Comparison of ENCODE assay signal across 29 cellular contexts in the genomic region with DNA sequence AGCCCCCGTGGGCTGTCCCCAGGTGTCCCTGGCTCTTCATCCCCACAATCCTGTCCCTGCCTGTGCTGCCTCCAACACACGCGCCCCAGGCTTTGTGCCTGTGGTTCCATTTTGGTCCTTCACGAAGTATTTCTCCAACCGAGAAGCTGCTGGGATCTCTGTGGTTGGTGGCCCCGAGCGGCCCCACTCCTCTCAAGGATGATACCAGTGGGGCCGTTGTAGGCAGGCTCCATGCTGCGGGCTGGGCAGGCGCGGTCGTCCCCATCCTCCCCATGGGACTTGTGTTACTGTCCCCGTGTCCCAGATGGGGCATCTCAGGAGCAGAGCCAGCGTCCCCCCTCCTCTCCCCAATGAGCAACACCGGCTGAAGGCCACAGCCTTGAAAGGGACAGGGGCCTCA. TPM values are rescaled to one million over a fixed set of nuclear protein-coding genes. Genes with fewer than 3 reads are reported as not detected.
"Had no signal": no experiment of that assay in that cellular context is flagged by ENCODE, and none has a peak within 500 bp of the region (broad histone marks: within the 10 kb centered on the region; RNA-seq: fewer than 3 reads in every experiment).

No MANE protein-coding gene starts in this region.

- H3K27me3 ChIP-seq: left lung, right lobe of liver, thyroid gland, upper lobe of right lung had no signal

- H3K4me1 Mint-ChIP-seq: endodermal cell had no signal

- H3K36me3 Mint-ChIP-seq: activated naive CD4-positive, alpha-beta T cell treated with anti-CD3 and anti-CD28 coated beads, Interleukin-2, amount 50 U/mL, for 72 hours; natural killer cell treated with Interleukin-12 subunit alpha and Interleukin-12 subunit beta and Interleukin-15 and Interleukin-18, amount 100 ng/mL, for 72 hours had no signal

- H3K4me3 ChIP-seq: left lung, mucosa of descending colon, right lobe of liver, thyroid gland, upper lobe of right lung had no signal

- H3K27me3 Mint-ChIP-seq: central memory CD8-positive, alpha-beta T cell; stimulated activated naive CD8-positive, alpha-beta T cell treated with anti-CD3 and anti-CD28 coated beads, Interleukin-15, amount 100 ng/mL, for 72 hours had no signal

- DNase-seq: activated CD4-positive, alpha-beta T cell treated with anti-CD3 and anti-CD28 coated beads for 4 hours; activated CD4-positive, alpha-beta T cell treated with anti-CD3 and anti-CD28 coated beads, Interleukin-2, amount 50 U/mL, for 4 hours; activated naive CD4-positive, alpha-beta T cell; activated T-cell treated with anti-CD3 and anti-CD28 coated beads for 4 hours; activated T-cell treated with anti-CD3 and anti-CD28 coated beads, Interleukin-2, amount 50 U/mL, for 72 hours; anterior cingulate cortex; endodermal cell; foreskin fibroblast; head of caudate nucleus; hippocampal formation; right lobe of liver; stimulated activated CD4-positive, alpha-beta T cell treated with anti-CD3 and anti-CD28 coated beads, Interleukin-4, amount 100 ng/mL, for 24 hours; stimulated activated naive CD8-positive, alpha-beta T cell treated with anti-CD3 and anti-CD28 coated beads, Interleukin-15, amount 100 ng/mL, for 72 hours; substantia nigra; T-helper 9 cell; thyroid gland; upper lobe of right lung had no signal

- H3K27ac Mint-ChIP-seq: activated naive CD4-positive, alpha-beta T cell treated with anti-CD3 and anti-CD28 coated beads, Interleukin-2, amount 50 U/mL, for 72 hours; activated T-cell treated with anti-CD3 and anti-CD28 coated beads, Interleukin-2, amount 50 U/mL, for 72 hours; dendritic cell treated with granulocyte-macrophage colony-stimulating factor and Interleukin-4, amounts not matched to agents 40 ng/mL and 50 ng/mL, for 4 days; endodermal cell; natural killer cell treated with Interleukin-12 subunit alpha and Interleukin-12 subunit beta and Interleukin-15 and Interleukin-18, amount 100 ng/mL, for 72 hours; stimulated activated effector memory CD8-positive, alpha-beta T cell treated with anti-CD3 and anti-CD28 coated beads, Interleukin-12 subunit alpha, Interleukin-12 subunit beta, amount 100 ng/mL, for 72 hours had no signal

- ATAC-seq: activated naive CD4-positive, alpha-beta T cell treated with anti-CD3 and anti-CD28 coated beads, Interleukin-2, amount 50 U/mL, for 72 hours; activated T-cell treated with anti-CD3 and anti-CD28 coated beads, Interleukin-2, amount 50 U/mL, for 72 hours; esophagus mucosa; left lung; mucosa of descending colon; natural killer cell treated with Interleukin-12 subunit alpha and Interleukin-12 subunit beta and Interleukin-15 and Interleukin-18, amount 100 ng/mL, for 72 hours; right lobe of liver; stimulated activated effector memory CD8-positive, alpha-beta T cell treated with anti-CD3 and anti-CD28 coated beads, Interleukin-12 subunit alpha, Interleukin-12 subunit beta, amount 100 ng/mL, for 72 hours; stimulated activated naive CD8-positive, alpha-beta T cell treated with anti-CD3 and anti-CD28 coated beads, Interleukin-15, amount 100 ng/mL, for 72 hours; upper lobe of right lung had no signal

- H3K27ac ChIP-seq: left lung, right lobe of liver, thyroid gland, upper lobe of right lung, VCaP had no signal

- H3K36me3 ChIP-seq: right lobe of liver, thyroid gland, upper lobe of right lung had no signal

- H3K9me3 ChIP-seq: left lung, mucosa of descending colon, right lobe of liver, thyroid gland, upper lobe of right lung had no signal

- H3K4me3 Mint-ChIP-seq: activated T-cell treated with anti-CD3 and anti-CD28 coated beads, Interleukin-2, amount 50 U/mL, for 72 hours; central memory CD8-positive, alpha-beta T cell; dendritic cell treated with granulocyte-macrophage colony-stimulating factor and Interleukin-4, amounts not matched to agents 40 ng/mL and 50 ng/mL, for 4 days; endodermal cell; natural killer cell treated with Interleukin-12 subunit alpha and Interleukin-12 subunit beta and Interleukin-15 and Interleukin-18, amount 100 ng/mL, for 72 hours; stimulated activated effector memory CD8-positive, alpha-beta T cell treated with anti-CD3 and anti-CD28 coated beads, Interleukin-12 subunit alpha, Interleukin-12 subunit beta, amount 100 ng/mL, for 72 hours; stimulated activated naive CD8-positive, alpha-beta T cell treated with anti-CD3 and anti-CD28 coated beads, Interleukin-15, amount 100 ng/mL, for 72 hours had no signal

- H3K9me3 Mint-ChIP-seq: central memory CD8-positive, alpha-beta T cell; dendritic cell treated with granulocyte-macrophage colony-stimulating factor and Interleukin-4, amounts not matched to agents 40 ng/mL and 50 ng/mL, for 4 days; endodermal cell; natural killer cell treated with Interleukin-12 subunit alpha and Interleukin-12 subunit beta and Interleukin-15 and Interleukin-18, amount 100 ng/mL, for 72 hours; stimulated activated effector memory CD8-positive, alpha-beta T cell treated with anti-CD3 and anti-CD28 coated beads, Interleukin-12 subunit alpha, Interleukin-12 subunit beta, amount 100 ng/mL, for 72 hours; stimulated activated naive CD8-positive, alpha-beta T cell treated with anti-CD3 and anti-CD28 coated beads, Interleukin-15, amount 100 ng/mL, for 72 hours had no signal

RNA-seq across cellular contexts. Expression of a gene that starts 51.2 kb away (rescaled TPM):
- total RNA-seq: endodermal cell; left lung; lung microvascular endothelial cell; mesenteric fat pad; natural killer cell treated with Interleukin-12 subunit alpha and Interleukin-12 subunit beta and Interleukin-15 and Interleukin-18, amount 100 ng/mL, for 72 hours; osteoblast; right lobe of liver; thyroid gland; upper lobe of right lung had no signal
